Comparison of ENCODE assay signal across 21 cellular contexts in the genomic region with DNA sequence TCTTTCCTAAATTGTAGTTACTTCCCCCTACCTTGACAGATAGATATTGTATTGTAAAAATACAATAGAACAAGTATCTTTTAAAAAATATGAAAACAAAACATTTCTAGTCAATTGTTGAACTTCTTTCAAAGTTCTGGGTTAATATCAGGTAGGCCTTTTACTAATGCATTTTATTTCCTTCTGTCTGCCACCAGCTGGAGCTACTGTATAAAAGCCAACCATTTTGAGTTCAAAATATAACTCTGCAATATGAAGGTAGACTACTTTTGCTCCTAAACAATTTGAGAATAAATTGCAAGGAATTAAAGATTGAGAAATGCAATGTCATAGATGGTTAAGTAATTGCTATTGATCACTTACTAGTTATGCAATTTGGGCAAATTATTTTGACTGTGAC. TPM values are rescaled to one million over a fixed set of nuclear protein-coding genes. Genes with fewer than 3 reads are reported as not detected.
DNase-seq lines count a peak whose midpoint lies in the region; ATAC-seq and TF ChIP-seq lines count a peak whose summit lies in the region.
"Had no signal": no experiment of that assay in that cellular context is flagged by ENCODE, and none has a peak within 500 bp of the region (broad histone marks: within the 10 kb centered on the region; RNA-seq: fewer than 3 reads in every experiment).

No MANE protein-coding gene starts in this region.

- no peak overlapping the region for H2AFZ ChIP-seq in Loucy (ENCODE audit: low read length)

- H3K27ac ChIP-seq in cardiac muscle cell = no peak overlapping the region
- H3K27ac ChIP-seq: HL-60, Peyer's patch had no signal

- H3K4me1 ChIP-seq in cardiac muscle cell (ENCODE audit: low read depth) (no peaks in the 10 kb centered on the region), Loucy (ENCODE audit: insufficient read depth, low read length, poor library complexity, severe bottlenecking) (no peaks in the 10 kb centered on the region)
- H3K4me1 ChIP-seq: Peyer's patch had no signal

- TF ChIP-seq CTCF in cardiac muscle cell (IDR thresholded peaks at IDR 0.05; ENCODE audit: low read depth, low read length) = peak; percentile 11
- TF ChIP-seq CTCF in Loucy (conservative IDR thresholded peaks at IDR 0.05; ENCODE audit: low read length) = peak; percentile 46
- TF ChIP-seq CTCF in epithelial cell of proximal tubule (conservative IDR thresholded peaks at IDR 0.05; ENCODE audit: low read depth, low read length) = peak; percentile 25

- H3K9ac ChIP-seq in Loucy (ENCODE audit: low read depth, low read length, poor library complexity, severe bottlenecking) = no peak overlapping the region

- H4K20me1 ChIP-seq in Loucy (ENCODE audit: insufficient read depth, low read length, poor library complexity, severe bottlenecking) = no peaks in the 10 kb centered on the region

- H3K27me3 ChIP-seq in cardiac muscle cell (no peaks in the 10 kb centered on the region), Loucy (ENCODE audit: insufficient read depth, low read length, poor library complexity, severe bottlenecking) (no peaks in the 10 kb centered on the region)
- H3K27me3 ChIP-seq: Peyer's patch had no signal

- ATAC-seq in left cardiac atrium (no peak), GM18873 (IDR thresholded peaks at IDR 0.05; ENCODE audit: low FRiP score, unreplicated experiment) (no peak), GM21515 (IDR thresholded peaks at IDR 0.05; ENCODE audit: unreplicated experiment) (no peak)
- ATAC-seq: K562 had no signal

- H3K4me3 ChIP-seq in cardiac muscle cell = no peak overlapping the region
- no peak overlapping the region for H3K4me3 ChIP-seq in Loucy (ENCODE audit: low read length, poor library complexity, severe bottlenecking)
- no peak overlapping the region for H3K4me3 ChIP-seq in epithelial cell of proximal tubule (ENCODE audit: low read depth, low read length)
- H3K4me3 ChIP-seq: K562, Peyer's patch had no signal

- no peak for DNase-seq in cardiac muscle cell (ENCODE audit: low read depth in 1 of 2, low spot score in 1 of 2)
- no peak for DNase-seq in left cardiac atrium
- no peak for DNase-seq in epithelial cell of proximal tubule (ENCODE audit: low read depth)
- DNase-seq in D341Med (ENCODE audit: low spot score) = no peak
- no peak for DNase-seq in AG20443 (ENCODE audit: low spot score)
- DNase-seq: AML-193, COR-L47, DMS153, HCEC 1CT, NCI-H1436, NCI-H2029, NCI-H2171 treated with DMSO at 0.1 percent for 48 hours, NCI-H510A, NCI-H774, Peyer's patch, Right ventricle myocardium superior had no signal

- H3K36me3 ChIP-seq in cardiac muscle cell (no peaks in the 10 kb centered on the region), Loucy (ENCODE audit: insufficient read depth, low read length) (no peaks in the 10 kb centered on the region)
- H3K36me3 ChIP-seq: Peyer's patch had no signal

- no peaks in the 10 kb centered on the region for H3K79me2 ChIP-seq in Loucy (ENCODE audit: insufficient read depth, low read length)

- H3K4me2 ChIP-seq in Loucy (ENCODE audit: low read depth, low read length, poor library complexity, severe bottlenecking) = no peak overlapping the region

- no peaks in the 10 kb centered on the region for H3F3A ChIP-seq in Loucy (ENCODE audit: low read depth)

- intact Hi-C loops in left cardiac atrium (cut with DNase I) = no loop called here

- H3K9me2 ChIP-seq in Loucy (replicated peaks; ENCODE audit: low read depth, low read length) = no peaks in the 10 kb centered on the region

- no peaks in the 10 kb centered on the region for H3K9me3 ChIP-seq in cardiac muscle cell (ENCODE audit: low read depth)
- H3K9me3 ChIP-seq in Loucy (ENCODE audit: insufficient read depth, low read depth, low read length) = no peaks in the 10 kb centered on the region
- H3K9me3 ChIP-seq: Peyer's patch had no signal

RNA-seq across cellular contexts. Expression of a gene that starts 22.1 kb away (rescaled TPM):
- total RNA-seq in cardiac muscle cell (13.6 and 18.8 TPM in 2 replicates), left cardiac atrium (10 to 100 TPM; 15.4 to 24.2 TPM), epithelial cell of proximal tubule (23.5 and 35.0 TPM in 2 replicates)
- 13.1 and 30.1 TPM in 2 replicates for polyA plus RNA-seq in cardiac muscle cell

RNA-seq across cellular contexts. Expression of a gene that starts 56.1 kb away (rescaled TPM):
- total RNA-seq in cardiac muscle cell (84.2 and 89.3 TPM in 2 replicates), left cardiac atrium (10 to 100 TPM; 29.0 to 33.3 TPM), epithelial cell of proximal tubule (62.7 and 64.2 TPM in 2 replicates)
- 52.4 and 66.1 TPM in 2 replicates for polyA plus RNA-seq in cardiac muscle cell
